ENCODE assay signal across 22 cellular contexts in the genomic region with DNA sequence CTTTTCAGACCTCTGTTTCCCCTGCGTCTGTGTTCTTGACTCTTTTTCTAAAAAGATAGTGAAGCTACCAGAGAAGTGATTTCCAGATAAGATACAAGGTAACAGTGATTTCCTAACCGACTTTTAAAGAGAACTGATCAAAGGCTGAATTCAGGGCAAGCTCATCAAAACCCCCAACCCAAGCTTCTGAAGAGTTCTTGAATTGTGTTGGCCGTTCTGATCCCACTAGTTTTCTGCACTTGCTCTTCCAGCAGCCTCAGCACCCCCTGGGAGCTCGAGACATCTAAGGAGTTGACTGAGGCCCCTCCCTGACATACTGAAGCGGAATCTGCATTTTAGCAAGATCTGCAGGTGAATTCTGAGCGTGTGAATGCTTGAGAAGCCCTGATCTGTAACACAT. TPM values are rescaled to one million over a fixed set of nuclear protein-coding genes. Genes with fewer than 3 reads are reported as not detected.
DNase-seq lines count a peak whose midpoint lies in the region; FAIRE-seq and TF ChIP-seq lines count a peak whose summit lies in the region.
"Had no signal": no experiment of that assay in that cellular context is flagged by ENCODE, and none has a peak within 500 bp of the region (broad histone marks: within the 10 kb centered on the region; RNA-seq: fewer than 3 reads in every experiment).

No MANE protein-coding gene starts in this region.

- peaks cover 12% of the 10 kb centered on the region for H3K4me1 ChIP-seq in BLaER1
- peaks cover 5% of the 10 kb centered on the region for H3K4me1 ChIP-seq in endodermal cell (ENCODE audit: control insufficient read depth, insufficient read depth, low read length)
- H3K4me1 ChIP-seq in mammary epithelial cell (ENCODE audit: insufficient read depth, low read length): peaks cover 7% of the 10 kb centered on the region

- 0 out of 2 replicates have a peak overlapping the region, but pooled peaks have one; percentile 1 for H3K4me2 ChIP-seq in BLaER1
- no peak overlapping the region for H3K4me2 ChIP-seq in mammary epithelial cell (ENCODE audit: insufficient read depth, low read depth, low read length)

- H3K27ac ChIP-seq in BLaER1 (no peak overlapping the region), endodermal cell (ENCODE audit: low read depth, low read length) (no peak overlapping the region), mammary epithelial cell (ENCODE audit: insufficient read depth, low read depth, low read length) (no peak overlapping the region)
- H3K27ac ChIP-seq: ascending aorta, foreskin keratinocyte, upper lobe of right lung had no signal

- BruUV-seq in mammary epithelial cell (replicated peaks; lab: Mats Ljungman, UMichigan): no TSS peak

- CTCF ChIA-PET in mammary epithelial cell (lab: Charles Lee; ENCODE audit: low non-redundant PET): no interaction called here

- intact Hi-C loops in mammary epithelial cell (cut with micrococcal nuclease): no loop called here

- H3K27me3 ChIP-seq in BLaER1: no peaks in the 10 kb centered on the region
- no peaks in the 10 kb centered on the region for H3K27me3 ChIP-seq in endodermal cell (ENCODE audit: control insufficient read depth, insufficient read depth, low read length, poor library complexity, severe bottlenecking)
- H3K27me3 ChIP-seq in mammary epithelial cell (ENCODE audit: insufficient read depth, low read length): no peaks in the 10 kb centered on the region
- H3K27me3 ChIP-seq: ascending aorta, foreskin keratinocyte, upper lobe of right lung had no signal

- peaks cover 3% of the 10 kb centered on the region for H3K9me3 Mint-ChIP-seq in T-helper 2 cell treated with Interferon-gamma antibody and Interleukin-4, amounts not matched to agents 5 μg/mL and 100 μg/mL, for 36 hours
- no peaks in the 10 kb centered on the region for H3K9me3 Mint-ChIP-seq in endodermal cell

- FAIRE-seq in H54 (lab: Jason Lieb, UNC): no peak
- FAIRE-seq: D721Med, islet of Langerhans had no signal

- H3K9ac ChIP-seq in BLaER1: no peak overlapping the region
- H3K9ac ChIP-seq in endodermal cell (ENCODE audit: extremely low read depth, low read length, poor library complexity, severe bottlenecking): no peak overlapping the region
- H3K9ac ChIP-seq in mammary epithelial cell (ENCODE audit: insufficient read depth, low read length): no peak overlapping the region

- H3K36me3 Mint-ChIP-seq in T-helper 2 cell treated with Interferon-gamma antibody and Interleukin-4, amounts not matched to agents 5 μg/mL and 100 μg/mL, for 36 hours (ENCODE audit: low read depth): peaks cover 36% of the 10 kb centered on the region
- no peaks in the 10 kb centered on the region for H3K36me3 Mint-ChIP-seq in endodermal cell (ENCODE audit: low read depth)

- no peaks in the 10 kb centered on the region for H3K79me2 ChIP-seq in mammary epithelial cell (ENCODE audit: insufficient read depth, low read length)

- WGBS in endodermal cell (ENCODE audit: insufficient coverage in 1 of 2, insufficient read length in 1 of 2), 2 experiments: 52 to 54% methylated on average over 4 to 6 of the region's 6 CpGs
- WGBS in mammary epithelial cell (ENCODE audit: low coverage, missing lambda C conversion rate): 77% methylated on average over 6 of the region's 6 CpGs

- no peaks in the 10 kb centered on the region for H3K27me3 Mint-ChIP-seq in T-helper 2 cell treated with Interferon-gamma antibody and Interleukin-4, amounts not matched to agents 5 μg/mL and 100 μg/mL, for 36 hours (ENCODE audit: low read depth)
- H3K27me3 Mint-ChIP-seq in endodermal cell (ENCODE audit: insufficient read depth): no peaks in the 10 kb centered on the region

- TF ChIP-seq CTCF in endodermal cell (conservative IDR thresholded peaks at IDR 0.05): no peak
- TF ChIP-seq CTCF in mammary epithelial cell (conservative IDR thresholded peaks at IDR 0.05 in 1 of 2, IDR thresholded peaks at IDR 0.05 in 1 of 2; ENCODE audit: extremely low read depth in 1 of 2, insufficient read depth in 1 of 2, low read depth in 1 of 2, low read length in 2 of 2): no peak

- H3K4me3 Mint-ChIP-seq in T-helper 2 cell treated with Interferon-gamma antibody and Interleukin-4, amounts not matched to agents 5 μg/mL and 100 μg/mL, for 36 hours: peak overlapping the region; percentile 85
- H3K4me3 Mint-ChIP-seq in endodermal cell: no peak overlapping the region

- H3K36me3 ChIP-seq in BLaER1 (no peaks in the 10 kb centered on the region), endodermal cell (ENCODE audit: control insufficient read depth, insufficient read depth, low read length) (no peaks in the 10 kb centered on the region), mammary epithelial cell (ENCODE audit: insufficient read depth, low read length) (no peaks in the 10 kb centered on the region)
- H3K36me3 ChIP-seq: ascending aorta, upper lobe of right lung had no signal

- H3K4me1 Mint-ChIP-seq in T-helper 2 cell treated with Interferon-gamma antibody and Interleukin-4, amounts not matched to agents 5 μg/mL and 100 μg/mL, for 36 hours (ENCODE audit: low read depth): peaks cover 59% of the 10 kb centered on the region
- peaks cover 10% of the 10 kb centered on the region for H3K4me1 Mint-ChIP-seq in endodermal cell

- no peaks in the 10 kb centered on the region for H3K9me3 ChIP-seq in BLaER1
- H3K9me3 ChIP-seq in endodermal cell (ENCODE audit: control insufficient read depth, low read length): no peaks in the 10 kb centered on the region
- H3K9me3 ChIP-seq in mammary epithelial cell (replicated peaks; ENCODE audit: insufficient read depth, low read length): peaks cover 7% of the 10 kb centered on the region
- H3K9me3 ChIP-seq: ascending aorta, upper lobe of right lung had no signal

- H2AFZ ChIP-seq in mammary epithelial cell (ENCODE audit: low read depth, low read length): no peak overlapping the region

- H4K20me1 ChIP-seq in BLaER1: no peaks in the 10 kb centered on the region
- no peaks in the 10 kb centered on the region for H4K20me1 ChIP-seq in mammary epithelial cell (ENCODE audit: insufficient read depth, low read length)

- H3K4me3 ChIP-seq in BLaER1: no peak overlapping the region
- no peak overlapping the region for H3K4me3 ChIP-seq in endodermal cell (ENCODE audit: low read length)
- no peak overlapping the region for H3K4me3 ChIP-seq in mammary epithelial cell (replicated peaks in 1 of 3; ENCODE audit: insufficient read depth in 1 of 3, low read depth in 2 of 3, low read length in 3 of 3)
- H3K4me3 ChIP-seq: ascending aorta, lung, upper lobe of right lung had no signal

- dilution Hi-C loops in mammary epithelial cell (cut with HindIII; ENCODE audit: low sequenced_read_pairs): no loop called here

- DNase-seq in activated CD4-positive, CD25-positive, alpha-beta regulatory T cell treated with anti-CD3 and anti-CD28 coated beads, Interleukin-2, amount 50 U/mL, for 72 hours: peak; percentile 25
- DNase-seq in activated CD4-positive, CD25-positive, alpha-beta regulatory T cell (lab: John Stamatoyannopoulos, UW): no peak
- peak; percentile 41 for DNase-seq in T-helper 2 cell treated with Interferon-gamma antibody and Interleukin-4, amounts not matched to agents 5 μg/mL and 100 μg/mL, for 36 hours (ENCODE audit: low spot score)
- peak; percentile 66 for DNase-seq in endodermal cell
- DNase-seq in KBM-7: no peak
- DNase-seq in H54 (ENCODE audit: insufficient read length, low spot score): no peak
- DNase-seq in mammary epithelial cell: no peak
- DNase-seq: 8988T, AML-193, EL, erythroblast, foreskin keratinocyte, hippocampal formation, NCI-H1417, NCI-H2107, NCI-H510A treated with DMSO at 0.1 percent for 48 hours, upper lobe of right lung had no signal

- peak overlapping the region; percentile 88 for H3K27ac Mint-ChIP-seq in T-helper 2 cell treated with Interferon-gamma antibody and Interleukin-4, amounts not matched to agents 5 μg/mL and 100 μg/mL, for 36 hours
- no peak overlapping the region for H3K27ac Mint-ChIP-seq in endodermal cell

- no peak for TF ChIP-seq POLR2A in H54 (IDR thresholded peaks at IDR 0.05; ENCODE audit: low read depth, low read length)

- in situ Hi-C loops in KBM-7 (cut with MboI; ENCODE audit: low pct_unique_long_range_greater_than_20kb, low sequenced_read_pairs) (no loop called here), mammary epithelial cell (cut with MboI; ENCODE audit: low sequenced_read_pairs in 2 of 2) (no loop called here)

RNA-seq across cellular contexts. Expression of a gene that starts 12.7 kb away (rescaled TPM):
- total RNA-seq in endodermal cell (10 to 100 TPM; 22.3 to 22.4 TPM), mammary epithelial cell (10 to 100 TPM; 71.6 to 81.2 TPM)
- polyA plus RNA-seq in endodermal cell (2013, experiment 1 of 2): 51.9 TPM
- polyA plus RNA-seq in endodermal cell (2013, experiment 2 of 2): 43.8 TPM
- 54.1 TPM for polyA plus RNA-seq in mammary epithelial cell
- 71.1 TPM for polyA minus RNA-seq in mammary epithelial cell

RNA-seq across cellular contexts. Expression of a gene that starts 32.5 kb away (rescaled TPM):
- 10 to 100 TPM; 30.6 to 31.6 TPM for total RNA-seq in endodermal cell
- 8.0 TPM for polyA plus RNA-seq in endodermal cell (2013, experiment 1 of 2)
- polyA plus RNA-seq in endodermal cell (2013, experiment 2 of 2): 7.6 TPM
- 100 to 1,000 TPM in 1 of 2 donors, 10 to 100 TPM in 1; 69.8 to 152 TPM for total RNA-seq in mammary epithelial cell
- 94.9 TPM for polyA plus RNA-seq in mammary epithelial cell
- 198 TPM for polyA minus RNA-seq in mammary epithelial cell

Comparison
In these comparisons a context has a peak if more than half of its experiments do, and no peak if none do; other contexts are left out.
1. DNase-seq: peak in activated CD4-positive, CD25-positive, alpha-beta regulatory T cell treated with anti-CD3 and anti-CD28 coated beads, Interleukin-2, amount 50 U/mL, for 72 hours (single experiment), T-helper 2 cell treated with Interferon-gamma antibody and Interleukin-4, amounts not matched to agents 5 μg/mL and 100 μg/mL, for 36 hours (single experiment) and endodermal cell (single experiment); none in activated CD4-positive, CD25-positive, alpha-beta regulatory T cell (0 of 4), KBM-7 (single experiment), H54 (single experiment) and mammary epithelial cell (single experiment).